Comparison of ENCODE assay signal across 24 cellular contexts in genomic region chrX:32774966-32775365, GRCh38.
"Had no signal": no experiment of that assay in that cellular context is flagged by ENCODE, and none has a peak within 500 bp of the region (broad histone marks: within the 10 kb centered on the region; RNA-seq: fewer than 3 reads in every experiment).

No MANE protein-coding gene starts in this region.

- H3K27ac ChIP-seq: KMS-11, RWPE1, SJCRH30 had no signal

- FAIRE-seq: HepG2, K562 had no signal

- DNase-seq: IMR-90, Kasumi-1, MM.1S, NCI-H1092 treated with DMSO at 0.1 percent for 48 hours, NCI-H1436, NCI-H187, NCI-H2029, NCI-H2081 treated with DMSO at 0.1 percent for 48 hours, NCI-H2171, NCI-H226, NCI-H446, NCI-H510A, NCI-H524 treated with DMSO at 0.1 percent for 48 hours, NCI-H69, NCI-H774, SHP77 treated with DMSO at 0.1 percent for 48 hours, SJCRH30, SW 1271, T-cell had no signal

- H3K27me3 ChIP-seq: SJCRH30 had no signal

- ATAC-seq: HepG2, K562, Panc1, T-cell had no signal

- H3K4me1 ChIP-seq: SJCRH30 had no signal

- H3K36me3 ChIP-seq: SJCRH30 had no signal

- H3K4me3 ChIP-seq: K562, SJCRH30 had no signal

- H3K9me3 ChIP-seq: SJCRH30 had no signal
